Comparison of ENCODE assay signal across 17 cellular contexts in genomic region chr4:145552181-145552822, GRCh38.
DNase-seq lines count a peak whose midpoint lies in the region; ATAC-seq and TF ChIP-seq lines count a peak whose summit lies in the region.
"Had no signal": no experiment of that assay in that cellular context is flagged by ENCODE, and none has a peak within 500 bp of the region (broad histone marks: within the 10 kb centered on the region; RNA-seq: fewer than 3 reads in every experiment).

No MANE protein-coding gene starts in this region.

- H3K36me3 Mint-ChIP-seq in activated CD4-positive, alpha-beta T cell treated with anti-CD3 and anti-CD28 coated beads for 36 hours (ENCODE audit: low read depth) = peaks cover 7% of the 10 kb centered on the region

- no peak for DNase-seq in activated CD4-positive, alpha-beta T cell treated with anti-CD3 and anti-CD28 coated beads for 36 hours
- DNase-seq in activated CD4-positive, alpha-beta T cell treated with anti-CD3 and anti-CD28 coated beads, Interleukin-2, amount 50 U/mL, for 48 hours = no peak
- no peak for DNase-seq in psoas muscle
- DNase-seq in AML-193 (lab: John Stamatoyannopoulos, UW) = no peak
- no peak for DNase-seq in uterus
- no peak for DNase-seq in RKO (ENCODE audit: low spot score)
- DNase-seq: aorta; DMS153; islet precursor cell; NCI-H2227 treated with DMSO at 0.1 percent for 48 hours; stimulated activated CD4-positive, alpha-beta T cell treated with anti-CD3 and anti-CD28 coated beads, Interleukin-2, amount 100 ng/mL, for 24 hours had no signal

- no peak for ATAC-seq in activated CD4-positive, alpha-beta T cell treated with anti-CD3 and anti-CD28 coated beads for 36 hours
- peak; percentile 72 for ATAC-seq in HG02571 (IDR thresholded peaks at IDR 0.05; ENCODE audit: unreplicated experiment)
- ATAC-seq in HG03378 (IDR thresholded peaks at IDR 0.05; ENCODE audit: unreplicated experiment) = peak; percentile 82
- ATAC-seq in psoas muscle = no peak

- TF ChIP-seq CTCF in psoas muscle (IDR thresholded peaks at IDR 0.05) (no peak), uterus (IDR thresholded peaks at IDR 0.05) (no peak)

- CTCF ChIA-PET in activated CD4-positive, alpha-beta T cell treated with anti-CD3 and anti-CD28 coated beads for 36 hours (lab: Charles Lee) = no interaction called here

- H3K4me1 ChIP-seq in psoas muscle = no peaks in the 10 kb centered on the region
- H3K4me1 ChIP-seq in uterus = no peaks in the 10 kb centered on the region

- peaks cover 5% of the 10 kb centered on the region for H3K4me1 Mint-ChIP-seq in activated CD4-positive, alpha-beta T cell treated with anti-CD3 and anti-CD28 coated beads for 36 hours

- WGBS in psoas muscle, 3 donors = 84 to 89% (median 88%) methylated on average over 4 of the region's 4 CpGs

- H3K27ac ChIP-seq in psoas muscle (peak overlapping the region; percentile 4), uterus (peak overlapping the region in 1 of 2 donors; percentile 65)
- H3K27ac ChIP-seq: 22Rv1, epithelial cell of prostate, neutrophil, SK-N-MC had no signal

- H3K4me3 ChIP-seq in psoas muscle = no peak overlapping the region
- no peak overlapping the region for H3K4me3 ChIP-seq in uterus
- H3K4me3 ChIP-seq: SK-N-MC had no signal

- no peak overlapping the region for H3K4me3 Mint-ChIP-seq in activated CD4-positive, alpha-beta T cell treated with anti-CD3 and anti-CD28 coated beads for 36 hours

- H3K27me3 Mint-ChIP-seq in activated CD4-positive, alpha-beta T cell treated with anti-CD3 and anti-CD28 coated beads for 36 hours = no peaks in the 10 kb centered on the region

- no peaks in the 10 kb centered on the region for H3K9me3 Mint-ChIP-seq in activated CD4-positive, alpha-beta T cell treated with anti-CD3 and anti-CD28 coated beads for 36 hours (ENCODE audit: low read depth)

- no peak for TF ChIP-seq POLR2A in uterus (IDR thresholded peaks at IDR 0.05)

- H3K9me3 ChIP-seq in psoas muscle (no peaks in the 10 kb centered on the region), uterus (no peaks in the 10 kb centered on the region)
- H3K9me3 ChIP-seq: neutrophil had no signal

- H3K27me3 ChIP-seq in psoas muscle (ENCODE audit: insufficient read depth in 3 of 3, low read length in 2 of 3) = no peaks in the 10 kb centered on the region
- H3K27me3 ChIP-seq in uterus = no peaks in the 10 kb centered on the region
- H3K27me3 ChIP-seq: neutrophil had no signal

- intact Hi-C loops in activated CD4-positive, alpha-beta T cell treated with anti-CD3 and anti-CD28 coated beads for 36 hours (cut with DNase I, micrococcal nuclease) = no loop called here
- intact Hi-C loops in psoas muscle (cut with DNase I) (no loop called here), uterus (cut with DNase I; ENCODE audit: low total_unique reads) (no loop called here)

- peak overlapping the region; percentile 17 for H3K27ac Mint-ChIP-seq in activated CD4-positive, alpha-beta T cell treated with anti-CD3 and anti-CD28 coated beads for 36 hours

- peaks cover 2 to 58% of the 10 kb centered on the region in 2 donors for H3K36me3 ChIP-seq in psoas muscle (ENCODE audit: insufficient read depth in 1 of 2, low read depth in 1 of 2)
- no peaks in the 10 kb centered on the region for H3K36me3 ChIP-seq in uterus
- H3K36me3 ChIP-seq: neutrophil had no signal

- POLR2A ChIA-PET in activated CD4-positive, alpha-beta T cell treated with anti-CD3 and anti-CD28 coated beads for 36 hours (lab: Charles Lee) = no interaction called here

Comparison
In these comparisons a context has a peak if more than half of its experiments do, and no peak if none do; other contexts are left out.
1. ATAC-seq: peak in HG02571 (single experiment) and HG03378 (single experiment); none in activated CD4-positive, alpha-beta T cell treated with anti-CD3 and anti-CD28 coated beads for 36 hours (single experiment) and psoas muscle (0 of 4).